ENCODE assay signal across 8 cellular contexts in the genomic region with DNA sequence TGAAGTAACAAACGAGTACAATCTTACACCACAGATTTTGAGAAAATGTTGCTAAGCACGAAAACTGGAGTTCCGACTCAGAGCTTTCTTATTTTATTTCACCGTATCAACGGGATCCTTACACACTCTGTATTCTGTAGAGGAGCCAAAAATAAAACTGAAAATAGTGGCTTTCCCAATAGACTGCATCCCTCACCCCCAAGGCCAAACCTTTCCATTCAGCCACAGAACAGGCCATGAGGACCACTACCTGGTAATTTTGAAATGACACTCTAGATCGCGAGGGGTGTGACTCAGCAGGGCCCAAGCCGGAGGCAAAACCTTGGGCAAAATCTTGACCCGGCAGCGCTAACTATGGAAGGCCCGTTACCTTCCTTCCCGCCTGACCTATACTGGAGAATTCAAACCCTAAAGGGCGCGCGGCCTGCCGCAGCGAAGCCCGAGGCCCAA. TPM values are rescaled to one million over a fixed set of nuclear protein-coding genes. Genes with fewer than 3 reads are reported as not detected.
DNase-seq lines count a peak whose midpoint lies in the region; ATAC-seq and TF ChIP-seq lines count a peak whose summit lies in the region.

No MANE protein-coding gene starts in this region.

- TF ChIP-seq CTCF in breast epithelium (IDR thresholded peaks at IDR 0.05) (no peak), vagina (IDR thresholded peaks at IDR 0.05) (no peak)

- no peaks in the 10 kb centered on the region for H3K27me3 ChIP-seq in HUES64 (ENCODE audit: insufficient read depth, low read length)
- no peaks in the 10 kb centered on the region for H3K27me3 ChIP-seq in breast epithelium
- H3K27me3 ChIP-seq in mesenchymal stem cell (ENCODE audit: control insufficient read depth in 1 of 2, insufficient read depth in 1 of 2, low read length in 2 of 2), result no peaks in the 10 kb centered on the region
- H3K27me3 ChIP-seq in vagina, result no peaks in the 10 kb centered on the region

- peak overlapping the region; percentile 55 to 81 for H3K4ac ChIP-seq in mesenchymal stem cell (ENCODE audit: low read depth in 1 of 2, low read length in 2 of 2)

- peak overlapping the region; percentile 92 for H3K4me2 ChIP-seq in mesenchymal stem cell (ENCODE audit: low read length, poor library complexity, severe bottlenecking)

- peak overlapping the region; percentile 89 for H3K4me3 ChIP-seq in HUES64 (ENCODE audit: low read length)
- H3K4me3 ChIP-seq in breast epithelium, result peak overlapping the region; percentile 77 to 97 (median 88)
- peak overlapping the region; percentile 90 to 98 for H3K4me3 ChIP-seq in mesenchymal stem cell (ENCODE audit: insufficient read depth in 1 of 2, low read depth in 1 of 2, low read length in 2 of 2)
- peak overlapping the region; percentile 78 to 100 for H3K4me3 ChIP-seq in vagina

- H3K27ac ChIP-seq in HUES64 (ENCODE audit: low read depth, low read length) (peak overlapping the region; percentile 99), breast epithelium (peak overlapping the region; percentile 96 to 99), mesenchymal stem cell (ENCODE audit: low read length, poor library complexity, severe bottlenecking) (peak overlapping the region; percentile 99), vagina (peak overlapping the region; percentile 99)

- H2BK5ac ChIP-seq in mesenchymal stem cell (ENCODE audit: low read depth, low read length, poor library complexity, severe bottlenecking), result peak overlapping the region; percentile 100

- peak overlapping the region; percentile 66 for H4K8ac ChIP-seq in mesenchymal stem cell (ENCODE audit: low read length)

- peaks cover 4% of the 10 kb centered on the region for H3K79me1 ChIP-seq in mesenchymal stem cell (replicated peaks; ENCODE audit: low read length, poor library complexity, severe bottlenecking)

- no peak overlapping the region for H2BK12ac ChIP-seq in mesenchymal stem cell (ENCODE audit: low read length in 2 of 2)

- H3K14ac ChIP-seq in mesenchymal stem cell (ENCODE audit: low read length in 2 of 2), result peak overlapping the region in 1 of 2 experiments; percentile 53

- peak; percentile 49 for DNase-seq in Daoy (ENCODE audit: low read depth)
- DNase-seq in breast epithelium (ENCODE audit: low spot score in 2 of 2), result no peak
- DNase-seq in mesenchymal stem cell, result no peak
- DNase-seq in vagina (ENCODE audit: extremely low spot score in 2 of 2), result no peak
- no peak for DNase-seq in SHP77 treated with DMSO at 0.1 percent for 48 hours (lab: John Stamatoyannopoulos, UW)
- no peak for DNase-seq in sciatic nerve (ENCODE audit: low spot score)

- H2BK15ac ChIP-seq in mesenchymal stem cell (ENCODE audit: low read depth, poor library complexity, severe bottlenecking), result peak overlapping the region; percentile 57

- peaks cover 6% of the 10 kb centered on the region; the same call in 1 of the 2 replicates for H3K4me1 ChIP-seq in HUES64 (ENCODE audit: insufficient read depth, low read length)
- no peaks in the 10 kb centered on the region for H3K4me1 ChIP-seq in breast epithelium
- peaks cover 5% of the 10 kb centered on the region for H3K4me1 ChIP-seq in mesenchymal stem cell (ENCODE audit: control insufficient read depth, insufficient read depth, low read depth, low read length)
- H3K4me1 ChIP-seq in vagina, result peaks cover 47% of the 10 kb centered on the region

- H2AFZ ChIP-seq in mesenchymal stem cell (ENCODE audit: low read depth, low read length), result no peak overlapping the region

- peak overlapping the region; percentile 87 for H2BK120ac ChIP-seq in mesenchymal stem cell (ENCODE audit: low read depth, low read length)

- WGBS in HUES64, result under 1% methylated on average over 18 of the region's 18 CpGs
- WGBS in mesenchymal stem cell, result under 1% methylated on average over 17 of the region's 18 CpGs

- TF ChIP-seq POLR2A in breast epithelium (IDR thresholded peaks at IDR 0.05) (no peak), vagina (IDR thresholded peaks at IDR 0.05) (no peak)

- intact Hi-C loops in breast epithelium (cut with DNase I; ENCODE audit: low total_unique reads), result loop anchor here (10.0 kb wide), 1 partner anchor 690 kb away; no protein-coding TSS in a partner anchor
- intact Hi-C loops in vagina (cut with DNase I), result loop anchor here (1.0 to 10.0 kb wide), 2 partner anchors 31 to 180 kb away; a partner anchor contains a TSS
- intact Hi-C loops in sciatic nerve (cut with DNase I), result no loop called here

- ATAC-seq in GM18498 (IDR thresholded peaks at IDR 0.05; ENCODE audit: unreplicated experiment) (no peak), sciatic nerve (no peak)

- peak overlapping the region; percentile 95 to 97 for H3K18ac ChIP-seq in mesenchymal stem cell (ENCODE audit: low read depth in 1 of 2, low read length in 2 of 2)

- H3K23ac ChIP-seq in mesenchymal stem cell (ENCODE audit: low read length in 2 of 2), result peak overlapping the region in 1 of 2 experiments; percentile 81

- H4K91ac ChIP-seq in mesenchymal stem cell (ENCODE audit: low read length), result peak overlapping the region; percentile 96

- peak overlapping the region; percentile 79 for H2AK5ac ChIP-seq in mesenchymal stem cell (ENCODE audit: low read length, severe bottlenecking)

- H3K9me3 ChIP-seq in HUES64 (ENCODE audit: insufficient read depth, low read depth, low read length) (no peaks in the 10 kb centered on the region), breast epithelium (no peaks in the 10 kb centered on the region), mesenchymal stem cell (ENCODE audit: control insufficient read depth, low read length) (no peaks in the 10 kb centered on the region), vagina (no peaks in the 10 kb centered on the region)

- peaks cover 44% of the 10 kb centered on the region for H3K36me3 ChIP-seq in HUES64 (ENCODE audit: insufficient read depth, low read length)
- H3K36me3 ChIP-seq in breast epithelium, result no peaks in the 10 kb centered on the region
- peaks cover 30 to 40% of the 10 kb centered on the region in 2 experiments for H3K36me3 ChIP-seq in mesenchymal stem cell (ENCODE audit: control insufficient read depth in 1 of 2, insufficient read depth in 2 of 2, low read depth in 1 of 2, low read length in 2 of 2)
- peaks cover 6 to 37% of the 10 kb centered on the region in 2 donors for H3K36me3 ChIP-seq in vagina

- H3K9ac ChIP-seq in HUES64 (ENCODE audit: low read depth, low read length) (peak overlapping the region; percentile 98), mesenchymal stem cell (ENCODE audit: low read length) (peak overlapping the region; percentile 100)

RNA-seq across cellular contexts. Expression of a gene that starts 0.4 kb away (rescaled TPM):
- total RNA-seq in Daoy (2014; rRNA removed; shearing (Covaris generic)), result 553 and 581 TPM in 2 replicates
- 276 TPM for polyA plus RNA-seq in HUES64 (2013, experiment 1 of 2)
- polyA plus RNA-seq in HUES64 (2013, experiment 2 of 2), result 247 TPM
- total RNA-seq in breast epithelium (100 to 1,000 TPM; 236 to 288 (median 266) TPM), vagina (156 TPM), sciatic nerve (152 TPM)
- 157 TPM for polyA plus RNA-seq in mesenchymal stem cell (2013, experiment 1 of 2)
- 152 TPM for polyA plus RNA-seq in mesenchymal stem cell (2013, experiment 2 of 2)

RNA-seq across cellular contexts. Expression of a gene that starts 31.7 kb away (rescaled TPM):
- total RNA-seq in Daoy (2014; rRNA removed; shearing (Covaris generic)), result 208 and 227 TPM in 2 replicates
- 164 TPM for polyA plus RNA-seq in HUES64 (2013, experiment 1 of 2)
- 131 TPM for polyA plus RNA-seq in HUES64 (2013, experiment 2 of 2)
- total RNA-seq in breast epithelium, result 100 to 1,000 TPM in 2 of 3 donors, 10 to 100 TPM in 1; 95.4 to 112 (median 104) TPM
- 93.4 TPM for polyA plus RNA-seq in mesenchymal stem cell (2013, experiment 1 of 2)
- 96.7 TPM for polyA plus RNA-seq in mesenchymal stem cell (2013, experiment 2 of 2)
- total RNA-seq in vagina, result 60.6 TPM
- total RNA-seq in sciatic nerve, result 74.2 TPM
